1 cellular context compared by ENCODE assay signal in the genomic region with DNA sequence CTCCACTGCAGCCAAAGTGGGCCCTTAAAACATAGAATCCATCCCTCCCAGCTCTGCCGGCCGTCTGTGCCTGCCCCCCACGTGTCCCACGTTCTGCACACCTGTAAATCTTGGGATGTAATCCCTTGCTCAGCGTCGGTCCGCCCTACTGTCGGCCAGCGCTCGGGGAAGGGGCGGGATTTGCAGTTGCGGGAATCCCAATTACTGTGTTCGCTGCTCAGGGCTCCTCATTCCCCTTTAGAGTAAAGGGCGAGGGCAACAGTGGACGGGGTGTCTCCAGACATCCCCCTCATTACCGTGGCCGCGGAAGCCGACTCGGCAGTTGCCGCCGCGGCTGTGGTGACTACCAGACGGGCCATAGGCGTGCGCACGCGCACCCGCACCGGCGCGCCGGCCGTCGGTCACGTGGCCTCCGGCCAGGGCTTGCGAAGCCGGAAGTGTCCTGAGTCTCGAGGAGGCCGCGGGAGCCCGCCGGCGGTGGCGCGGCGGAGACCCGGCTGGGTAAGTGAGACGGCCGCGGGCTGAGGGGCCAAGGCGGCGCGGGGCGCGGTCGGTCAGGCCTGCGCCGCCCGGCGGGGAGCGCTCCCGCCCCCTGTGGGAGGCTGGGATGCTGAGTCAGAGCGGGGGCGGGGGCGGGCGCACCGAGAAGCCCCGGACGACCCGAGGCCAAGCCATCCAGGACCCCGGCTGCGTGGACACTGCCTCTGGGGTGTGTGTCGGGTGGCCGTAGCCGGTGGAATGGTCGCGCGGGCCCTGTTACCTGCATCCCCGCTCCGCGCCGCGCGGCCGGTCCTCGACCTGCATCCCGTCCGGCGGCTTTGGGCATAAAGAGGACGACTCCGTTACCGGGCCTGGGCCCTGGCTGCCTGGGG.
TF ChIP-seq lines count a peak whose summit lies in the region.

A gene (plus strand): TSS at position 434 of the 872 bp plus-strand sequence. CDS start 3,751 bp downstream, outside the sequence.

TF ChIP-seq in HepG2, 621 proteins besides CTCF, POLR2A, EP300 and RAD21 (continued from another document):
- TF ChIP-seq, protein P1, sequence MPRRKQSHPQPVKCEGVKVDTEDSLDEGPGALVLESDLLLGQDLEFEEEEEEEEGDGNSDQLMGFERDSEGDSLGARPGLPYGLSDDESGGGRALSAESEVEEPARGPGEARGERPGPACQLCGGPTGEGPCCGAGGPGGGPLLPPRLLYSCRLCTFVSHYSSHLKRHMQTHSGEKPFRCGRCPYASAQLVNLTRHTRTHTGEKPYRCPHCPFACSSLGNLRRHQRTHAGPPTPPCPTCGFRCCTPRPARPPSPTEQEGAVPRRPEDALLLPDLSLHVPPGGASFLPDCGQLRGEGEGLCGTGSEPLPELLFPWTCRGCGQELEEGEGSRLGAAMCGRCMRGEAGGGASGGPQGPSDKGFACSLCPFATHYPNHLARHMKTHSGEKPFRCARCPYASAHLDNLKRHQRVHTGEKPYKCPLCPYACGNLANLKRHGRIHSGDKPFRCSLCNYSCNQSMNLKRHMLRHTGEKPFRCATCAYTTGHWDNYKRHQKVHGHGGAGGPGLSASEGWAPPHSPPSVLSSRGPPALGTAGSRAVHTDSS (CRISPR knock-in tag; conservative IDR thresholded peaks at IDR 0.05) = 0 out of 2 replicates have a peak, but pooled peaks have one; percentile 79
- TF ChIP-seq ZNF44 (CRISPR knock-in tag; IDR thresholded peaks at IDR 0.05) (no peak), CHCHD3 (CRISPR knock-in tag; IDR thresholded peaks at IDR 0.05) (no peak; the same call in 1 of the 2 replicates), ZNF547 (CRISPR knock-in tag; IDR thresholded peaks at IDR 0.05) (0 out of 2 replicates have a peak, but pooled peaks have one; percentile 25), SNAI1 (CRISPR knock-in tag; IDR thresholded peaks at IDR 0.05; ENCODE audit: borderline replicate concordance) (no peak), KLF11 (CRISPR knock-in tag; IDR thresholded peaks at IDR 0.05) (0 out of 2 replicates have a peak, but pooled peaks have one; percentile 48), NFE2L1 (CRISPR knock-in tag; IDR thresholded peaks at IDR 0.05; ENCODE audit: borderline replicate concordance) (no peak), ZNF768 (CRISPR knock-in tag; IDR thresholded peaks at IDR 0.05) (peak; percentile 26; the same call in 1 of the 2 replicates), SAFB2 (CRISPR knock-in tag; IDR thresholded peaks at IDR 0.05; ENCODE audit: borderline replicate concordance, low read depth) (peak; percentile 72; the same call in 1 of the 2 replicates), FOXK2 (IDR thresholded peaks at IDR 0.05) (no peak)
- TF ChIP-seq, protein P2, sequence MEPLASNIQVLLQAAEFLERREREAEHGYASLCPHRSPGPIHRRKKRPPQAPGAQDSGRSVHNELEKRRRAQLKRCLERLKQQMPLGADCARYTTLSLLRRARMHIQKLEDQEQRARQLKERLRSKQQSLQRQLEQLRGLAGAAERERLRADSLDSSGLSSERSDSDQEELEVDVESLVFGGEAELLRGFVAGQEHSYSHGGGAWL (CRISPR knock-in tag; IDR thresholded peaks at IDR 0.05) = peak; percentile 65
- TF ChIP-seq, protein P3, sequence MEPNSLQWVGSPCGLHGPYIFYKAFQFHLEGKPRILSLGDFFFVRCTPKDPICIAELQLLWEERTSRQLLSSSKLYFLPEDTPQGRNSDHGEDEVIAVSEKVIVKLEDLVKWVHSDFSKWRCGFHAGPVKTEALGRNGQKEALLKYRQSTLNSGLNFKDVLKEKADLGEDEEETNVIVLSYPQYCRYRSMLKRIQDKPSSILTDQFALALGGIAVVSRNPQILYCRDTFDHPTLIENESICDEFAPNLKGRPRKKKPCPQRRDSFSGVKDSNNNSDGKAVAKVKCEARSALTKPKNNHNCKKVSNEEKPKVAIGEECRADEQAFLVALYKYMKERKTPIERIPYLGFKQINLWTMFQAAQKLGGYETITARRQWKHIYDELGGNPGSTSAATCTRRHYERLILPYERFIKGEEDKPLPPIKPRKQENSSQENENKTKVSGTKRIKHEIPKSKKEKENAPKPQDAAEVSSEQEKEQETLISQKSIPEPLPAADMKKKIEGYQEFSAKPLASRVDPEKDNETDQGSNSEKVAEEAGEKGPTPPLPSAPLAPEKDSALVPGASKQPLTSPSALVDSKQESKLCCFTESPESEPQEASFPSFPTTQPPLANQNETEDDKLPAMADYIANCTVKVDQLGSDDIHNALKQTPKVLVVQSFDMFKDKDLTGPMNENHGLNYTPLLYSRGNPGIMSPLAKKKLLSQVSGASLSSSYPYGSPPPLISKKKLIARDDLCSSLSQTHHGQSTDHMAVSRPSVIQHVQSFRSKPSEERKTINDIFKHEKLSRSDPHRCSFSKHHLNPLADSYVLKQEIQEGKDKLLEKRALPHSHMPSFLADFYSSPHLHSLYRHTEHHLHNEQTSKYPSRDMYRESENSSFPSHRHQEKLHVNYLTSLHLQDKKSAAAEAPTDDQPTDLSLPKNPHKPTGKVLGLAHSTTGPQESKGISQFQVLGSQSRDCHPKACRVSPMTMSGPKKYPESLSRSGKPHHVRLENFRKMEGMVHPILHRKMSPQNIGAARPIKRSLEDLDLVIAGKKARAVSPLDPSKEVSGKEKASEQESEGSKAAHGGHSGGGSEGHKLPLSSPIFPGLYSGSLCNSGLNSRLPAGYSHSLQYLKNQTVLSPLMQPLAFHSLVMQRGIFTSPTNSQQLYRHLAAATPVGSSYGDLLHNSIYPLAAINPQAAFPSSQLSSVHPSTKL (CRISPR knock-in tag; IDR thresholded peaks at IDR 0.05) = no peak; the same call in 1 of the 2 replicates
- TF ChIP-seq, protein P4, sequence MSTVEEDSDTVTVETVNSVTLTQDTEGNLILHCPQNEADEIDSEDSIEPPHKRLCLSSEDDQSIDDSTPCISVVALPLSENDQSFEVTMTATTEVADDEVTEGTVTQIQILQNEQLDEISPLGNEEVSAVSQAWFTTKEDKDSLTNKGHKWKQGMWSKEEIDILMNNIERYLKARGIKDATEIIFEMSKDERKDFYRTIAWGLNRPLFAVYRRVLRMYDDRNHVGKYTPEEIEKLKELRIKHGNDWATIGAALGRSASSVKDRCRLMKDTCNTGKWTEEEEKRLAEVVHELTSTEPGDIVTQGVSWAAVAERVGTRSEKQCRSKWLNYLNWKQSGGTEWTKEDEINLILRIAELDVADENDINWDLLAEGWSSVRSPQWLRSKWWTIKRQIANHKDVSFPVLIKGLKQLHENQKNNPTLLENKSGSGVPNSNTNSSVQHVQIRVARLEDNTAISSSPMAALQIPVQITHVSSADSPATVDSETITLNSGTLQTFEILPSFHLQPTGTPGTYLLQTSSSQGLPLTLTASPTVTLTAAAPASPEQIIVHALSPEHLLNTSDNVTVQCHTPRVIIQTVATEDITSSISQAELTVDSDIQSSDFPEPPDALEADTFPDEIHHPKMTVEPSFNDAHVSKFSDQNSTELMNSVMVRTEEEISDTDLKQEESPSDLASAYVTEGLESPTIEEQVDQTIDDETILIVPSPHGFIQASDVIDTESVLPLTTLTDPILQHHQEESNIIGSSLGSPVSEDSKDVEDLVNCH (CRISPR knock-in tag; IDR thresholded peaks at IDR 0.05) = no peak
- TF ChIP-seq, protein P5, sequence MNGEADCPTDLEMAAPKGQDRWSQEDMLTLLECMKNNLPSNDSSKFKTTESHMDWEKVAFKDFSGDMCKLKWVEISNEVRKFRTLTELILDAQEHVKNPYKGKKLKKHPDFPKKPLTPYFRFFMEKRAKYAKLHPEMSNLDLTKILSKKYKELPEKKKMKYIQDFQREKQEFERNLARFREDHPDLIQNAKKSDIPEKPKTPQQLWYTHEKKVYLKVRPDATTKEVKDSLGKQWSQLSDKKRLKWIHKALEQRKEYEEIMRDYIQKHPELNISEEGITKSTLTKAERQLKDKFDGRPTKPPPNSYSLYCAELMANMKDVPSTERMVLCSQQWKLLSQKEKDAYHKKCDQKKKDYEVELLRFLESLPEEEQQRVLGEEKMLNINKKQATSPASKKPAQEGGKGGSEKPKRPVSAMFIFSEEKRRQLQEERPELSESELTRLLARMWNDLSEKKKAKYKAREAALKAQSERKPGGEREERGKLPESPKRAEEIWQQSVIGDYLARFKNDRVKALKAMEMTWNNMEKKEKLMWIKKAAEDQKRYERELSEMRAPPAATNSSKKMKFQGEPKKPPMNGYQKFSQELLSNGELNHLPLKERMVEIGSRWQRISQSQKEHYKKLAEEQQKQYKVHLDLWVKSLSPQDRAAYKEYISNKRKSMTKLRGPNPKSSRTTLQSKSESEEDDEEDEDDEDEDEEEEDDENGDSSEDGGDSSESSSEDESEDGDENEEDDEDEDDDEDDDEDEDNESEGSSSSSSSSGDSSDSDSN (CRISPR knock-in tag; IDR thresholded peaks at IDR 0.05) = peak; percentile 68; the same call in 1 of the 2 replicates
- TF ChIP-seq, protein P6, sequence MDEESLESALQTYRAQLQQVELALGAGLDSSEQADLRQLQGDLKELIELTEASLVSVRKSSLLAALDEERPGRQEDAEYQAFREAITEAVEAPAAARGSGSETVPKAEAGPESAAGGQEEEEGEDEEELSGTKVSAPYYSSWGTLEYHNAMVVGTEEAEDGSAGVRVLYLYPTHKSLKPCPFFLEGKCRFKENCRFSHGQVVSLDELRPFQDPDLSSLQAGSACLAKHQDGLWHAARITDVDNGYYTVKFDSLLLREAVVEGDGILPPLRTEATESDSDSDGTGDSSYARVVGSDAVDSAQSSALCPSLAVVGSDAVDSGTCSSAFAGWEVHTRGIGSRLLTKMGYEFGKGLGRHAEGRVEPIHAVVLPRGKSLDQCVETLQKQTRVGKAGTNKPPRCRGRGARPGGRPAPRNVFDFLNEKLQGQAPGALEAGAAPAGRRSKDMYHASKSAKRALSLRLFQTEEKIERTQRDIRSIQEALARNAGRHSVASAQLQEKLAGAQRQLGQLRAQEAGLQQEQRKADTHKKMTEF (CRISPR knock-in tag; IDR thresholded peaks at IDR 0.05) = peak; percentile 34; the same call in 1 of the 2 replicates
TF ChIP-seq in HepG2: peak in this region for 232.
